In the genomic region with DNA sequence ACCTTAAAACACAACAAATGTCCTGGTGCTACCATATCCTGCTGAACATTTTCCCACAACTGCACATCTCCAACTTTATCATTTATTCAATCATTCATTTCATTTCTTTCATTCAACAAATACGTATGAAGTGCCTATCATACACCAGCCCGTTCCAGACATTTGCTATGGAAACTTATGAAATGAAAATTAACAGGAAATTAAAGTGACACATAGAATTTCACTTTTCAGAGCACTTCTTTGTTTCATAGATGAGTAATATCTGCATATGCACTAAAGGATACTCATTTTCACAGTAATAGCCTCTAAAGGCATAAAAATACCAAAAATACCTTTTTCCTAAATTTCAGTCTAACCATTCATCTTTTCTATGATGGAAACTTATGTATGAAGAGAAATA, we compare ENCODE assay signal across 18 cellular contexts. TPM values are rescaled to one million over a fixed set of nuclear protein-coding genes. Genes with fewer than 3 reads are reported as not detected.
DNase-seq lines count a peak whose midpoint lies in the region; ATAC-seq and TF ChIP-seq lines count a peak whose summit lies in the region.
"Had no signal": no experiment of that assay in that cellular context is flagged by ENCODE, and none has a peak within 500 bp of the region (broad histone marks: within the 10 kb centered on the region; RNA-seq: fewer than 3 reads in every experiment).

No MANE protein-coding gene starts in this region.

- intact Hi-C loops in activated CD4-positive, alpha-beta T cell treated with anti-CD3 and anti-CD28 coated beads, Interleukin-2, amount 10 ng/mL, durations not matched to agents 24 days and 14 days (cut with micrococcal nuclease): loop anchor here (1.0 kb wide), 1 partner anchor 13 kb away; a partner anchor contains a TSS
- intact Hi-C loops in left cardiac atrium (cut with DNase I): no loop called here
- intact Hi-C loops in posterior vena cava (cut with DNase I): no loop called here

- H3K9me3 ChIP-seq in cardiac muscle cell (ENCODE audit: low read depth): no peaks in the 10 kb centered on the region
- H3K9me3 ChIP-seq: BLaER1, MG63 had no signal

- H3K36me3 ChIP-seq in cardiac muscle cell: peaks cover 19% of the 10 kb centered on the region

- H3K27ac ChIP-seq in cardiac muscle cell: peak overlapping the region; percentile 89
- H3K27ac ChIP-seq: BLaER1, KMS-11 had no signal

- no peak for TF ChIP-seq CTCF in cardiac muscle cell (IDR thresholded peaks at IDR 0.05; ENCODE audit: low read depth, low read length)

- H3K4me1 Mint-ChIP-seq in activated CD4-positive, alpha-beta T cell treated with anti-CD3 and anti-CD28 coated beads, Interleukin-2, amount 10 ng/mL, durations not matched to agents 24 days and 14 days: peaks cover 25% of the 10 kb centered on the region
- peaks cover 46% of the 10 kb centered on the region for H3K4me1 Mint-ChIP-seq in activated naive CD8-positive, alpha-beta T cell treated with anti-CD3 and anti-CD28 coated beads for 36 hours
- H3K4me1 Mint-ChIP-seq in stimulated activated naive CD8-positive, alpha-beta T cell treated with anti-CD3 and anti-CD28 coated beads, Interleukin-15, Interleukin-2, amounts not matched to agents 100 ng/mL and 50 ng/mL, for 24 hours (ENCODE audit: low read depth): peaks cover 67% of the 10 kb centered on the region

- no peak overlapping the region for H3K4me3 Mint-ChIP-seq in activated CD4-positive, alpha-beta T cell treated with anti-CD3 and anti-CD28 coated beads, Interleukin-2, amount 10 ng/mL, durations not matched to agents 24 days and 14 days
- H3K4me3 Mint-ChIP-seq in activated naive CD8-positive, alpha-beta T cell treated with anti-CD3 and anti-CD28 coated beads for 36 hours: no peak overlapping the region
- peak overlapping the region; percentile 13 for H3K4me3 Mint-ChIP-seq in stimulated activated naive CD8-positive, alpha-beta T cell treated with anti-CD3 and anti-CD28 coated beads, Interleukin-15, Interleukin-2, amounts not matched to agents 100 ng/mL and 50 ng/mL, for 24 hours
- H3K4me3 Mint-ChIP-seq: CD8-positive, alpha-beta memory T cell had no signal

- no peaks in the 10 kb centered on the region for H3K27me3 Mint-ChIP-seq in activated CD4-positive, alpha-beta T cell treated with anti-CD3 and anti-CD28 coated beads, Interleukin-2, amount 10 ng/mL, durations not matched to agents 24 days and 14 days
- no peaks in the 10 kb centered on the region for H3K27me3 Mint-ChIP-seq in activated naive CD8-positive, alpha-beta T cell treated with anti-CD3 and anti-CD28 coated beads for 36 hours
- H3K27me3 Mint-ChIP-seq in stimulated activated naive CD8-positive, alpha-beta T cell treated with anti-CD3 and anti-CD28 coated beads, Interleukin-15, Interleukin-2, amounts not matched to agents 100 ng/mL and 50 ng/mL, for 24 hours: no peaks in the 10 kb centered on the region
- H3K27me3 Mint-ChIP-seq: CD8-positive, alpha-beta memory T cell had no signal

- peaks cover 12% of the 10 kb centered on the region for H3K4me1 ChIP-seq in cardiac muscle cell (ENCODE audit: low read depth)
- H3K4me1 ChIP-seq: BLaER1 had no signal

- DNase-seq in activated CD4-positive, alpha-beta T cell treated with anti-CD3 and anti-CD28 coated beads, Interleukin-2, amount 10 ng/mL, durations not matched to agents 24 days and 14 days: no peak
- no peak for DNase-seq in activated CD4-positive, alpha-beta T cell treated with anti-CD3 and anti-CD28 coated beads, Interleukin-2, amount 50 U/mL, for 1 hour
- DNase-seq in cardiac muscle cell (ENCODE audit: low read depth in 1 of 2, low spot score in 1 of 2): no peak
- DNase-seq in left cardiac atrium: no peak
- no peak for DNase-seq in activated naive CD8-positive, alpha-beta T cell treated with anti-CD3 and anti-CD28 coated beads for 36 hours
- DNase-seq in inferior parietal cortex (ENCODE audit: extremely low spot score): no peak
- DNase-seq in posterior vena cava (ENCODE audit: low spot score): no peak
- DNase-seq: CD8-positive, alpha-beta memory T cell; DMS79 treated with DMSO at 0.1 percent for 48 hours; H7; MG63; NCI-H1092; NCI-H146; NCI-H2081; NCI-H748 treated with DMSO at 0.1 percent for 48 hours had no signal

- H3K9me3 Mint-ChIP-seq in activated CD4-positive, alpha-beta T cell treated with anti-CD3 and anti-CD28 coated beads, Interleukin-2, amount 10 ng/mL, durations not matched to agents 24 days and 14 days: no peaks in the 10 kb centered on the region
- no peaks in the 10 kb centered on the region for H3K9me3 Mint-ChIP-seq in activated naive CD8-positive, alpha-beta T cell treated with anti-CD3 and anti-CD28 coated beads for 36 hours
- no peaks in the 10 kb centered on the region for H3K9me3 Mint-ChIP-seq in stimulated activated naive CD8-positive, alpha-beta T cell treated with anti-CD3 and anti-CD28 coated beads, Interleukin-15, Interleukin-2, amounts not matched to agents 100 ng/mL and 50 ng/mL, for 24 hours
- H3K9me3 Mint-ChIP-seq: CD8-positive, alpha-beta memory T cell had no signal

- peak overlapping the region; percentile 3 for H3K27ac Mint-ChIP-seq in activated CD4-positive, alpha-beta T cell treated with anti-CD3 and anti-CD28 coated beads, Interleukin-2, amount 10 ng/mL, durations not matched to agents 24 days and 14 days
- H3K27ac Mint-ChIP-seq in activated naive CD8-positive, alpha-beta T cell treated with anti-CD3 and anti-CD28 coated beads for 36 hours: peak overlapping the region; percentile 69
- H3K27ac Mint-ChIP-seq in stimulated activated naive CD8-positive, alpha-beta T cell treated with anti-CD3 and anti-CD28 coated beads, Interleukin-15, Interleukin-2, amounts not matched to agents 100 ng/mL and 50 ng/mL, for 24 hours: peak overlapping the region; percentile 89

- no peak overlapping the region for H3K4me3 ChIP-seq in cardiac muscle cell
- H3K4me3 ChIP-seq: BLaER1, MG63 had no signal

- peaks cover 66% of the 10 kb centered on the region for H3K36me3 Mint-ChIP-seq in activated CD4-positive, alpha-beta T cell treated with anti-CD3 and anti-CD28 coated beads, Interleukin-2, amount 10 ng/mL, durations not matched to agents 24 days and 14 days (ENCODE audit: low read depth)
- peaks cover 47% of the 10 kb centered on the region for H3K36me3 Mint-ChIP-seq in activated naive CD8-positive, alpha-beta T cell treated with anti-CD3 and anti-CD28 coated beads for 36 hours
- H3K36me3 Mint-ChIP-seq in stimulated activated naive CD8-positive, alpha-beta T cell treated with anti-CD3 and anti-CD28 coated beads, Interleukin-15, Interleukin-2, amounts not matched to agents 100 ng/mL and 50 ng/mL, for 24 hours (ENCODE audit: low read depth): peaks cover 91% of the 10 kb centered on the region

- no peak for ATAC-seq in left cardiac atrium

- H3K27me3 ChIP-seq in cardiac muscle cell: no peaks in the 10 kb centered on the region
- H3K27me3 ChIP-seq: BLaER1, MG63 had no signal

RNA-seq across cellular contexts. Expression of a gene that starts 12.6 kb away (rescaled TPM):
- total RNA-seq in activated CD4-positive, alpha-beta T cell treated with anti-CD3 and anti-CD28 coated beads, Interleukin-2, amount 10 ng/mL, durations not matched to agents 24 days and 14 days: 113 and 116 TPM in 2 replicates
- 87.3 and 128 TPM in 2 replicates for total RNA-seq in cardiac muscle cell
- polyA plus RNA-seq in cardiac muscle cell: 87.2 and 106 TPM in 2 replicates
- 10 to 100 TPM; 89.5 to 93.4 TPM for total RNA-seq in left cardiac atrium
- total RNA-seq in activated naive CD8-positive, alpha-beta T cell treated with anti-CD3 and anti-CD28 coated beads for 36 hours: 10 to 100 TPM; 92.0 to 95.4 TPM
- 100 to 1,000 TPM; 104 to 110 TPM for total RNA-seq in posterior vena cava

RNA-seq across cellular contexts. Expression of a gene that starts 31.7 kb away (rescaled TPM):
- total RNA-seq in activated CD4-positive, alpha-beta T cell treated with anti-CD3 and anti-CD28 coated beads, Interleukin-2, amount 10 ng/mL, durations not matched to agents 24 days and 14 days: 42.5 and 50.8 TPM in 2 replicates
- total RNA-seq in cardiac muscle cell (13.9 and 43.9 TPM in 2 replicates), left cardiac atrium (1 to 10 TPM; 6.9 to 7.9 TPM), posterior vena cava (1 to 10 TPM; 1.4 to 3.4 TPM)
- polyA plus RNA-seq in cardiac muscle cell: 19.6 and 128 TPM in 2 replicates
- total RNA-seq in activated naive CD8-positive, alpha-beta T cell treated with anti-CD3 and anti-CD28 coated beads for 36 hours: 10 to 100 TPM; 77.9 to 79.5 TPM

Comparison
In these comparisons a context has a peak if more than half of its experiments do, and no peak if none do; other contexts are left out.
1. H3K27ac Mint-ChIP-seq: peak in every context shown above with its lines; median percentile 89 in stimulated activated naive CD8-positive, alpha-beta T cell treated with anti-CD3 and anti-CD28 coated beads, Interleukin-15, Interleukin-2, amounts not matched to agents 100 ng/mL and 50 ng/mL, for 24 hours; 69 in activated naive CD8-positive, alpha-beta T cell treated with anti-CD3 and anti-CD28 coated beads for 36 hours; 3 in activated CD4-positive, alpha-beta T cell treated with anti-CD3 and anti-CD28 coated beads, Interleukin-2, amount 10 ng/mL, durations not matched to agents 24 days and 14 days.